8 cellular contexts compared by ENCODE assay signal in the genomic region with DNA sequence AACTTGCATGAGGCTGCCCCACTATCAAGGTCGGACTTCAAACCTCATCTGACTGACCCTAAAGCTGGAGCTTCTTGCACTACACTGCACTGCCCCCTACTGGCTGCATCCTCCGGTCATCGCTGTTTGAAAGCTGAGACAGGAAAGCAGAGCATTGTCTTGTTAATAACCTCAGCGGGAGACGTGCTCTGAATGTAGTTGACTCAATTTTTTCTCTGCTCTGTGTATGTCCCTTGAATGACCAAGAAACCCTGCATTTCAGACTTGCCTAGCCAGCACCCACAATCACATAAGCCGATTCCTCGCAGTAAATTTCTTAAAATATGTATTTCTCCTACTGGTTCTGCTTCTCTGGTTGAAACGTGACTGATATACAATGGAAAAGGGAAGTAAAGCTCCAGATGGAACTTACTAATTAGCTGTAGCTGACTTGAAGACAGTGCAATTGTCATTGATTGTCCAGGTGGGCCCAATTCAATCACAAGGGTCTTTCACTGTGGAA. TPM values are rescaled to one million over a fixed set of nuclear protein-coding genes. Genes with fewer than 3 reads are reported as not detected.
DNase-seq lines count a peak whose midpoint lies in the region; ATAC-seq and TF ChIP-seq lines count a peak whose summit lies in the region.

No MANE protein-coding gene starts in this region.

- H3K27me3 ChIP-seq in Karpas-422 (ENCODE audit: low read length) = no peaks in the 10 kb centered on the region; the same call in 1 of the 2 replicates
- no peaks in the 10 kb centered on the region for H3K27me3 ChIP-seq in Peyer's patch

- no peak overlapping the region for H3K27ac Mint-ChIP-seq in neural crest cell (ENCODE audit: unreplicated experiment)

- H3K4me3 Mint-ChIP-seq in activated T-cell treated with anti-CD3 and anti-CD28 coated beads, Interleukin-2, amount 50 U/mL, for 4 hours = no peak overlapping the region
- no peak overlapping the region for H3K4me3 Mint-ChIP-seq in neural crest cell

- no peaks in the 10 kb centered on the region for H3K36me3 ChIP-seq in Karpas-422 (ENCODE audit: insufficient read depth, low read length)
- H3K36me3 ChIP-seq in Peyer's patch = no peaks in the 10 kb centered on the region

- peak; percentile 79 for ATAC-seq in GM21737 (IDR thresholded peaks at IDR 0.05; ENCODE audit: unreplicated experiment)
- ATAC-seq in activated T-cell treated with anti-CD3 and anti-CD28 coated beads, Interleukin-2, amount 50 U/mL, for 4 hours = peak; percentile 38 to 67

- peaks cover 4% of the 10 kb centered on the region for H3K4me1 Mint-ChIP-seq in activated T-cell treated with anti-CD3 and anti-CD28 coated beads, Interleukin-2, amount 50 U/mL, for 4 hours (ENCODE audit: low read depth)
- peaks cover 7% of the 10 kb centered on the region for H3K4me1 Mint-ChIP-seq in neural crest cell

- DNase-seq in DMS53 treated with DMSO at 0.1 percent for 48 hours (lab: John Stamatoyannopoulos, UW; ENCODE audit: unreplicated experiment) (peak; percentile 75), Karpas-422 (peak; percentile 92), Peyer's patch (peak; percentile 80 to 96 (median 91)), fibroblast of pulmonary artery (ENCODE audit: low read depth) (peak; percentile 95), neural crest cell (ENCODE audit: low read depth, low spot score) (peak; percentile 98), stromal cell of bone marrow (ENCODE audit: low read depth) (peak; percentile 74)
- DNase-seq in activated T-cell treated with anti-CD3 and anti-CD28 coated beads, Interleukin-2, amount 50 U/mL, for 4 hours = peak; percentile 68

- H3K27me3 Mint-ChIP-seq in activated T-cell treated with anti-CD3 and anti-CD28 coated beads, Interleukin-2, amount 50 U/mL, for 4 hours (ENCODE audit: low read depth) = peaks cover 22% of the 10 kb centered on the region
- H3K27me3 Mint-ChIP-seq in neural crest cell (ENCODE audit: low read depth) = no peaks in the 10 kb centered on the region

- H3K79me2 ChIP-seq in Karpas-422 (ENCODE audit: low read length) = no peaks in the 10 kb centered on the region

- TF ChIP-seq POLR2A in Peyer's patch (IDR thresholded peaks at IDR 0.05) = no peak

- H3K9ac ChIP-seq in Karpas-422 (ENCODE audit: low read length) = no peak overlapping the region

- H3K9me3 ChIP-seq in Karpas-422 (ENCODE audit: low read length) (no peaks in the 10 kb centered on the region), Peyer's patch (no peaks in the 10 kb centered on the region)

- H3K9me2 ChIP-seq in Karpas-422 (replicated peaks; ENCODE audit: insufficient read depth, low read length) = no peaks in the 10 kb centered on the region

- H3K36me3 Mint-ChIP-seq in activated T-cell treated with anti-CD3 and anti-CD28 coated beads, Interleukin-2, amount 50 U/mL, for 4 hours (ENCODE audit: insufficient read depth) = no peaks in the 10 kb centered on the region
- no peaks in the 10 kb centered on the region for H3K36me3 Mint-ChIP-seq in neural crest cell (ENCODE audit: low read depth)

- H3K27ac ChIP-seq in Karpas-422 (ENCODE audit: low read length) = no peak overlapping the region
- peak overlapping the region in 1 of 4 donors; percentile 12 for H3K27ac ChIP-seq in Peyer's patch

- no peaks in the 10 kb centered on the region for H3K9me3 Mint-ChIP-seq in activated T-cell treated with anti-CD3 and anti-CD28 coated beads, Interleukin-2, amount 50 U/mL, for 4 hours
- peaks cover 5% of the 10 kb centered on the region for H3K9me3 Mint-ChIP-seq in neural crest cell

- peak; percentile 47 to 90 (median 82) for TF ChIP-seq CTCF in Peyer's patch (IDR thresholded peaks at IDR 0.05)
- TF ChIP-seq CTCF in fibroblast of pulmonary artery (IDR thresholded peaks at IDR 0.05; ENCODE audit: low read length, missing control alignments) = peak; percentile 96
- peak; percentile 96 for TF ChIP-seq CTCF in neural crest cell (conservative IDR thresholded peaks at IDR 0.05)

- H3K4me3 ChIP-seq in Karpas-422 (ENCODE audit: low read length) (no peak overlapping the region), Peyer's patch (peak overlapping the region in 1 of 4 donors; percentile 15), fibroblast of pulmonary artery (replicated peaks; ENCODE audit: low read depth, low read length) (no peak overlapping the region)

- peak overlapping the region; percentile 44; the same call in 1 of the 2 replicates for H2AFZ ChIP-seq in Karpas-422 (ENCODE audit: low read length)

- H3K4me2 ChIP-seq in Karpas-422 (ENCODE audit: low read depth, low read length, poor library complexity, severe bottlenecking) = peak overlapping the region; percentile 43

- no peaks in the 10 kb centered on the region for H4K20me1 ChIP-seq in Karpas-422 (ENCODE audit: insufficient read depth, low read depth, low read length)

- peaks cover 8% of the 10 kb centered on the region for H3K4me1 ChIP-seq in Karpas-422 (ENCODE audit: low read length)
- H3K4me1 ChIP-seq in Peyer's patch = no peaks in the 10 kb centered on the region

RNA-seq across cellular contexts. Expression of gene TCF21, which starts 27.8 kb away (rescaled TPM):
- not detected in 2 replicates for total RNA-seq in Karpas-422 (2014; rRNA removed; shearing (Covaris generic); ENCODE audit: low replicate concordance)
- 10 to 100 TPM in 1 of 4 donors, 1 to 10 TPM in 3; 2.5 to 29.7 (median 4.7) TPM for total RNA-seq in Peyer's patch
- under 1 TPM in 2 of 3 donors, not detected in 1; 0.05 TPM for total RNA-seq in activated T-cell treated with anti-CD3 and anti-CD28 coated beads, Interleukin-2, amount 50 U/mL, for 4 hours
- not detected in 2 replicates for total RNA-seq in neural crest cell

RNA-seq across cellular contexts. Expression of gene TBPL1, which starts 36.3 kb away (rescaled TPM):
- 45.6 and 161 TPM in 2 replicates for total RNA-seq in Karpas-422 (2014; rRNA removed; shearing (Covaris generic); ENCODE audit: low replicate concordance)
- 10 to 100 TPM in 1 of 4 donors, 1 to 10 TPM in 3; 4.0 to 35.5 (median 6.6) TPM for total RNA-seq in Peyer's patch
- 10 to 100 TPM; 46.4 to 48.0 (median 47.9) TPM for total RNA-seq in activated T-cell treated with anti-CD3 and anti-CD28 coated beads, Interleukin-2, amount 50 U/mL, for 4 hours
- total RNA-seq in neural crest cell = 50.2 and 53.2 TPM in 2 replicates
